In the genomic region with DNA sequence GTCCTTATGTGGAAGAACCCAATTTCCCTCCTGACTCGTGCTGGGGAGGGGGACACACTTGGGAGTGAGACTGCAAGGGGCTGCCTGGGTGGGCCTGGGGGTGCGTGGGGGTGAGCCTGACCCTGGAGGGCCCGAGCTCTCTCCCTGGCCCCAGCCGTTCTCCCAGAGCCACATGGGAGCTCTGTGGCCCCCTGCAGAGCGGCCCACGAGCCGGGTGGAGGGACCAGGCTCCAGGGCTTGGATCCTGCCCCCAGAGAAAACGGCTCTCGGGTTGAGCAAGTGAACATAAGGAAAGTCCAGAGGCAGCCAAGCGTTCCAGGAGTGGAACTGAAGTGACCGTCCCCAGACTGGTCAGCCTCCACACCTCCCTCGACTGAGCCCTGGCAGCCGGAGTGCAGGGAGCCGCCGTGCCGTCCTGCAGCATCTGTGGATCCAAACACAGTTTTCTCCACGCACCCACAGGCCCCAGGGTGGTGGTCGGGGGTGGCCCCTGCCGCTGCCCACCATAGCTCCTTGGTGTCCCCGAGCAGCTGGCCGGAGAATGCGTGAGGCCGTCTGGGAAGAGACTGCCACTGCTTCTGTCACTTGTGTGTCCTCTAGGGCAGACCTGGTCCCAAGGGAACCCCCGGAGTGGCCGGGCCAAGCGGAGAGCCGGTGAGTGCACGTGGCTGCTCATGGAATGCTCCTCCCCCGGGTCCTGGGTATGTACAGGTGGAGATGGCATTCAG, we compare ENCODE assay signal across 23 cellular contexts. TPM values are rescaled to one million over a fixed set of nuclear protein-coding genes. Genes with fewer than 3 reads are reported as not detected.
"Had no signal": no experiment of that assay in that cellular context is flagged by ENCODE, and none has a peak within 500 bp of the region (broad histone marks: within the 10 kb centered on the region; RNA-seq: fewer than 3 reads in every experiment).

No MANE protein-coding gene starts in this region.

- H3K4me3 ChIP-seq: pancreas, uterus had no signal

- H3K27ac Mint-ChIP-seq: activated naive CD4-positive, alpha-beta T cell treated with anti-CD3 and anti-CD28 coated beads, Interleukin-2, amount 50 U/mL, for 72 hours; activated T-cell treated with anti-CD3 and anti-CD28 coated beads, Interleukin-2, amount 50 U/mL, for 24 hours; activated T-helper 17 cell treated with anti-CD3 and anti-CD28 coated beads, Interleukin-2, amount 50 U/mL, for 72 hours; brain; immature natural killer cell; natural killer cell; WTC11 had no signal

- DNase-seq: activated CD4-positive, alpha-beta T cell treated with anti-CD3 and anti-CD28 coated beads, Interleukin-2, amount 50 U/mL, for 4 hours; activated CD8-positive, alpha-beta memory T cell treated with anti-CD3 and anti-CD28 coated beads for 24 hours; activated CD8-positive, alpha-beta memory T cell treated with anti-CD3 and anti-CD28 coated beads, Interleukin-2, amount 50 U/mL, for 4 hours; activated T-cell treated with anti-CD3 and anti-CD28 coated beads, Interleukin-2, amount 50 U/mL, for 24 hours; immature natural killer cell; kidney glomerular epithelial cell; left ventricle myocardium superior; mammary epithelial cell; midbrain; natural killer cell; small intestine; T1000; trophoblast cell had no signal

- H3K9me3 Mint-ChIP-seq: activated naive CD4-positive, alpha-beta T cell treated with anti-CD3 and anti-CD28 coated beads, Interleukin-2, amount 50 U/mL, for 72 hours; activated T-cell treated with anti-CD3 and anti-CD28 coated beads, Interleukin-2, amount 50 U/mL, for 24 hours; activated T-helper 17 cell treated with anti-CD3 and anti-CD28 coated beads, Interleukin-2, amount 50 U/mL, for 72 hours; brain; immature natural killer cell; natural killer cell; stimulated activated memory B cell treated with anti-CD40 and anti-IgM and Interleukin-4, amounts not matched to agents 10 μg/mL and 1 μg/mL and 100 μg/mL, for 72 hours; WTC11 had no signal

- H3K36me3 ChIP-seq: neutrophil, pancreas, uterus had no signal

- H3K36me3 Mint-ChIP-seq: activated naive CD4-positive, alpha-beta T cell treated with anti-CD3 and anti-CD28 coated beads, Interleukin-2, amount 50 U/mL, for 72 hours; brain; immature natural killer cell; natural killer cell; stimulated activated memory B cell treated with anti-CD40 and anti-IgM and Interleukin-4, amounts not matched to agents 10 μg/mL and 1 μg/mL and 100 μg/mL, for 72 hours; WTC11 had no signal

- H3K4me1 Mint-ChIP-seq: activated T-helper 17 cell treated with anti-CD3 and anti-CD28 coated beads, Interleukin-2, amount 50 U/mL, for 72 hours; immature natural killer cell; natural killer cell had no signal

- H3K4me3 Mint-ChIP-seq: activated T-cell treated with anti-CD3 and anti-CD28 coated beads, Interleukin-2, amount 50 U/mL, for 24 hours; activated T-helper 17 cell treated with anti-CD3 and anti-CD28 coated beads, Interleukin-2, amount 50 U/mL, for 72 hours; brain; immature natural killer cell; natural killer cell; stimulated activated memory B cell treated with anti-CD40 and anti-IgM and Interleukin-4, amounts not matched to agents 10 μg/mL and 1 μg/mL and 100 μg/mL, for 72 hours; WTC11 had no signal

- FAIRE-seq: endometrium, pancreas, small intestine had no signal

- ATAC-seq: activated naive CD4-positive, alpha-beta T cell treated with anti-CD3 and anti-CD28 coated beads, Interleukin-2, amount 50 U/mL, for 72 hours; activated T-helper 17 cell treated with anti-CD3 and anti-CD28 coated beads, Interleukin-2, amount 50 U/mL, for 72 hours; left ventricle myocardium superior; natural killer cell; pancreas; sciatic nerve; stimulated activated memory B cell treated with anti-CD40 and anti-IgM and Interleukin-4, amounts not matched to agents 10 μg/mL and 1 μg/mL and 100 μg/mL, for 72 hours; WTC11 had no signal

- H3K27ac ChIP-seq: neutrophil, pancreas, uterus had no signal

- H3K27me3 Mint-ChIP-seq: activated T-cell treated with anti-CD3 and anti-CD28 coated beads, Interleukin-2, amount 50 U/mL, for 24 hours; activated T-helper 17 cell treated with anti-CD3 and anti-CD28 coated beads, Interleukin-2, amount 50 U/mL, for 72 hours; brain; stimulated activated memory B cell treated with anti-CD40 and anti-IgM and Interleukin-4, amounts not matched to agents 10 μg/mL and 1 μg/mL and 100 μg/mL, for 72 hours had no signal

- H3K9me3 ChIP-seq: neutrophil, pancreas, uterus had no signal

RNA-seq across cellular contexts. Expression of gene COL9A3, which starts 10.6 kb away (rescaled TPM):
- total RNA-seq: activated naive CD4-positive, alpha-beta T cell treated with anti-CD3 and anti-CD28 coated beads, Interleukin-2, amount 50 U/mL, for 72 hours; activated T-helper 17 cell treated with anti-CD3 and anti-CD28 coated beads, Interleukin-2, amount 50 U/mL, for 72 hours had no signal
